8 cellular contexts compared by ENCODE assay signal in the genomic region with DNA sequence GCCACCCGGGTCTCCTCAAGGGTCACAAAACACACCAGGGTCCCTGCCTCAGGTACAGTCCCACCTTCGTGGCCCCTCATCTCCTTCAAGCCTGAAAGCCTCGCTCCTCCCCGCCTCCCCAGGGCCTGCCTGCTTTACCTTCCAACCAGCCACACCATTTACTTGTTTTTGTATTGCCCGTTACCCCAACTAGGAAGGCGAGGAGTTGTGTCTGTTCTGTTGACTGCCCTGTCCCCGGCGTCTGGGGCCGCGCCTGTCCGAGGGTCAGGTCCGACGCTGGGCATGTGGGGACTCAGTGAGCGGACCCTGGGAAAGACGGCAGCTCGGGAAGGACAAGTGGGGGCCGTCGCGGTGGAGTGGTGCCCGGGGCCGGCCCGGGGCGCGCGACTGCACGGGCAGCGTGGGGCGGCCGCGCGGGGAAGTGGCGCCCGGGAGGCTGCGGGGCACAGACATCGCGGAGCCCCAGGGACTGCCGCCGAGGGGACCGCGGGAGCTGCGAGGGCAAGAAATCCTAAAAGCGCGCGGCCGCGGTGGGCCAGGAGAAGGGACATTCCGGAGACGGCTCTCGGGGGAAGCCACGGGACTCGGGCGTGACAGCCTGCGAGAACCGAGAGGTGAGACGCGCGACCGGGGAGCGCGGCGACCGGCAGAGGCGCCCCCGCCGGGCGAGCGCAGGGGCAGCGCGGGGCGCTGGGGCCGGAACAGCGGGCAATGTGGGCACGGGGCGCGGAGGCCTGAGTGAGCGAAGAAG. TPM values are rescaled to one million over a fixed set of nuclear protein-coding genes. Genes with fewer than 3 reads are reported as not detected.
DNase-seq lines count a peak whose midpoint lies in the region; ATAC-seq and TF ChIP-seq lines count a peak whose summit lies in the region.

No MANE protein-coding gene starts in this region.

- H3K9me3 Mint-ChIP-seq in IgD-negative memory B cell, result no peaks in the 10 kb centered on the region

- peak; percentile 33 for ATAC-seq in GM21515 (IDR thresholded peaks at IDR 0.05; ENCODE audit: unreplicated experiment)
- ATAC-seq in omental fat pad (ENCODE audit: low FRiP score), result peak; percentile 43

- H3K36me3 Mint-ChIP-seq in IgD-negative memory B cell, result no peaks in the 10 kb centered on the region

- peaks cover 42% of the 10 kb centered on the region for H3K27me3 Mint-ChIP-seq in IgD-negative memory B cell

- H3K4me3 Mint-ChIP-seq in IgD-negative memory B cell, result peak overlapping the region; percentile 74 to 94 (median 90)

- H3K27ac Mint-ChIP-seq in IgD-negative memory B cell, result peak overlapping the region in 2 of 3 donors; percentile 27 to 63

- H3K4me1 Mint-ChIP-seq in IgD-negative memory B cell, result peaks cover 0 to 15% (median 11%) of the 10 kb centered on the region in 3 donors

- peak overlapping the region; percentile 16 for H2AFZ ChIP-seq in fibroblast of lung (ENCODE audit: low read length)

- peak overlapping the region in 3 of 4 experiments; percentile 24 to 57 (median 46) for H3K4me3 ChIP-seq in fibroblast of lung (replicated peaks in 1 of 4; ENCODE audit: control extremely low read depth in 1 of 4, insufficient read depth in 1 of 4, low read depth in 3 of 4, low read length in 4 of 4)

- no peak overlapping the region for H3K9ac ChIP-seq in fibroblast of lung (ENCODE audit: insufficient read depth, low read length)

- H3K4me2 ChIP-seq in fibroblast of lung (ENCODE audit: extremely low read depth, insufficient read depth, low read length), result peak overlapping the region; percentile 79

- no peaks in the 10 kb centered on the region for H3K79me2 ChIP-seq in fibroblast of lung (ENCODE audit: control insufficient read depth, insufficient read depth, low read length)

- H4K20me1 ChIP-seq in fibroblast of lung (ENCODE audit: control insufficient read depth, extremely low read depth, insufficient read depth, low read length), result no peaks in the 10 kb centered on the region

- DNase-seq in DMS 273 (lab: John Stamatoyannopoulos, UW; ENCODE audit: unreplicated experiment), result peak; percentile 84
- no peak for DNase-seq in DMS 273 treated with DMSO at 0.1 percent for 48 hours (lab: John Stamatoyannopoulos, UW)
- peak; percentile 31 for DNase-seq in activated CD4-positive, alpha-beta T cell treated with anti-CD3 and anti-CD28 coated beads, Interleukin-2, amount 50 U/mL, for 1 hour
- DNase-seq in fibroblast of lung (ENCODE audit: low read depth in 2 of 2), result peak in 1 of 2 donors; percentile 18
- DNase-seq in omental fat pad (ENCODE audit: low spot score), result no peak
- no peak for DNase-seq in iPS-NIHi11 (ENCODE audit: low spot score)

- peaks cover 2% of the 10 kb centered on the region for H3K27me3 ChIP-seq in fibroblast of lung (ENCODE audit: control insufficient read depth, insufficient read depth, low read length)

- no peak overlapping the region for H3K27ac ChIP-seq in fibroblast of lung (ENCODE audit: insufficient read depth, low read length)

- TF ChIP-seq CTCF in fibroblast of lung (conservative IDR thresholded peaks at IDR 0.05 in 1 of 2, IDR thresholded peaks at IDR 0.05 in 1 of 2; ENCODE audit: low read depth in 1 of 2, low read length in 2 of 2) (no peak), omental fat pad (IDR thresholded peaks at IDR 0.05) (no peak)

- H3K9me3 ChIP-seq in fibroblast of lung (ENCODE audit: control insufficient read depth, insufficient read depth, low read depth, low read length), result no peaks in the 10 kb centered on the region

- H3K4me1 ChIP-seq in fibroblast of lung (ENCODE audit: control insufficient read depth, extremely low read depth, insufficient read depth, low read length), result peaks cover 2% of the 10 kb centered on the region

- no peaks in the 10 kb centered on the region for H3K36me3 ChIP-seq in fibroblast of lung (ENCODE audit: control insufficient read depth, insufficient read depth, low read length)

RNA-seq across cellular contexts. Expression of gene GRHL1, which starts 0.8 kb away (rescaled TPM):
- polyA plus RNA-seq in IgD-negative memory B cell, result 0.16 TPM
- total RNA-seq in fibroblast of lung, result 0.77 and 0.99 TPM in 2 replicates
- polyA plus RNA-seq in fibroblast of lung, result 0.65 and 0.69 TPM in 2 replicates
- 0.41 and 0.62 TPM in 2 replicates for polyA plus RNA-seq in fibroblast of lung (2012)
- polyA minus RNA-seq in fibroblast of lung (ENCODE audit: low replicate concordance), result 0.22 TPM in 1 of 2 replicates, not detected in the other
- total RNA-seq in omental fat pad, result 10 to 100 TPM in 1 of 4 donors, 1 to 10 TPM in 2, under 1 TPM in 1; 0.95 to 15.1 (median 5.1) TPM

Comparison
In these comparisons a context has a peak if more than half of its experiments do, and no peak if none do; other contexts are left out.
1. DNase-seq: peak in DMS 273 (single experiment) and activated CD4-positive, alpha-beta T cell treated with anti-CD3 and anti-CD28 coated beads, Interleukin-2, amount 50 U/mL, for 1 hour (single experiment); none in DMS 273 treated with DMSO at 0.1 percent for 48 hours (single experiment), omental fat pad (single experiment) and iPS-NIHi11 (single experiment).